10 cellular contexts compared by ENCODE assay signal in the genomic region with DNA sequence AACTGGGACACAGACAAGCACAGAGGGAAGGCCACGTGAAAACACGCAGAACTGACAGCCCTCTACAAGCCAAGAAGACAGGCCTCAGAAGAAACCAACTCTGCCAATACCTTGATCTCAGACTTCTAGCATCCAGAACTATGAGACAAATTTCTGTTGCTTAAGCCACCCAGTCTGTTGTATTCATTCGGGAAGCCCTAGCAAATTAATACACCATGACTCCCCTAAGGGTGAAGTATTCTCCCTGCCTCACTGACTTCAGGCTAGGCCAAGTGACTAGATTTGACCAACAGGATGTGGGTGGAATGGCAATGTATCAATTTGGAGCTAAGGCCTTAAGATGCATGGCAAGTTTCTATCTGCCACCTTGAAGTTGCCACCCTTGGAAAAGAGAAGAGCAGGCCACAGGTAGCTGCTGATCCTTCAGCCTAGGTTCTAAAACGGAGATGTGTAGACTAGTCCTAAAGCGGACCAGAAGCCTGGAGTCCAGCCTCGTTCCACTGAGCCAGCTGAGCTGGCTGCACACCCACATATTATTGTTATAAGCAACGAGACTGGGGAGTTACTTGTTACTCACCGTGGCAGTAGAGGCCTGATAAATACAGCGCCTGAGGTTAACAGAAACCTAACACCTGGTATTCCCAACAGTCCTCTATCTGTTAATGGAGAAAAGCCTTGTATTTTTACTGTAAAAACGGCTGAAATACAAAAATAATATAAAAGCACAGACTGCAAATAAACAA. TPM values are rescaled to one million over a fixed set of nuclear protein-coding genes. Genes with fewer than 3 reads are reported as not detected.
DNase-seq lines count a peak whose midpoint lies in the region; ATAC-seq and TF ChIP-seq lines count a peak whose summit lies in the region.
"Had no signal": no experiment of that assay in that cellular context is flagged by ENCODE, and none has a peak within 500 bp of the region (broad histone marks: within the 10 kb centered on the region; RNA-seq: fewer than 3 reads in every experiment).

No MANE protein-coding gene starts in this region.

- TF ChIP-seq CTCF in left ventricle myocardium inferior (IDR thresholded peaks at IDR 0.05; ENCODE audit: borderline replicate concordance), result no peak
- no peak for TF ChIP-seq CTCF in coronary artery (IDR thresholded peaks at IDR 0.05)
- TF ChIP-seq CTCF in uterus (IDR thresholded peaks at IDR 0.05), result no peak

- TF ChIP-seq POLR2A in uterus (IDR thresholded peaks at IDR 0.05), result no peak

- H3K9me3 Mint-ChIP-seq in naive thymus-derived CD4-positive, alpha-beta T cell, result peaks cover 2 to 14% (median 4%) of the 10 kb centered on the region in 11 donors

- peaks cover 25 to 59% (median 46%) of the 10 kb centered on the region in 7 donors for H3K4me1 Mint-ChIP-seq in naive thymus-derived CD4-positive, alpha-beta T cell

- POLR2A ChIA-PET in naive thymus-derived CD4-positive, alpha-beta T cell (lab: Charles Lee), result interaction anchor here (0.5 kb wide), 1 partner anchor 14 kb away, joined by 3 read pairs; no protein-coding TSS in a partner anchor

- H3K4me3 ChIP-seq in left ventricle myocardium inferior (no peak overlapping the region), coronary artery (peak overlapping the region; percentile 10), uterus (no peak overlapping the region)
- H3K4me3 ChIP-seq in naive thymus-derived CD4-positive, alpha-beta T cell (ENCODE audit: low read length), result no peak overlapping the region

- H3K4me3 Mint-ChIP-seq in naive thymus-derived CD4-positive, alpha-beta T cell, result no peak overlapping the region

- peak overlapping the region; percentile 74 for H3K27ac ChIP-seq in left ventricle myocardium inferior (replicated peaks)
- H3K27ac ChIP-seq in coronary artery, result peak overlapping the region; percentile 4 to 79
- H3K27ac ChIP-seq in naive thymus-derived CD4-positive, alpha-beta T cell (ENCODE audit: low read depth, low read length), result no peak overlapping the region
- peak overlapping the region; percentile 79 to 84 for H3K27ac ChIP-seq in uterus
- H3K27ac ChIP-seq: neutrophil had no signal

- DNase-seq in left ventricle myocardium inferior (no peak), cardiac septum (ENCODE audit: low spot score) (no peak), coronary artery (ENCODE audit: low spot score) (no peak), uterus (no peak), NCI-H345 treated with DMSO at 0.1 percent for 48 hours (lab: John Stamatoyannopoulos, UW; ENCODE audit: unreplicated experiment) (no peak), NCI-H1417 treated with DMSO at 0.1 percent for 48 hours (lab: John Stamatoyannopoulos, UW) (no peak)
- no peak for DNase-seq in naive thymus-derived CD4-positive, alpha-beta T cell
- DNase-seq: KG1 had no signal

- no peaks in the 10 kb centered on the region for H3K27me3 Mint-ChIP-seq in naive thymus-derived CD4-positive, alpha-beta T cell

- no peak for ATAC-seq in naive thymus-derived CD4-positive, alpha-beta T cell
- ATAC-seq in HG03108 (IDR thresholded peaks at IDR 0.05; ENCODE audit: unreplicated experiment), result no peak

- H3K27ac Mint-ChIP-seq in naive thymus-derived CD4-positive, alpha-beta T cell, result peak overlapping the region in 5 of 9 donors; percentile 10 to 53 (median 17)

- peaks cover 23 to 34% (median 32%) of the 10 kb centered on the region in 5 donors for H3K36me3 Mint-ChIP-seq in naive thymus-derived CD4-positive, alpha-beta T cell

- intact Hi-C loops in left ventricle myocardium inferior (cut with micrococcal nuclease), result no loop called here
- intact Hi-C loops in cardiac septum (cut with DNase I), result no loop called here
- intact Hi-C loops in naive thymus-derived CD4-positive, alpha-beta T cell (cut with micrococcal nuclease), result no loop called here
- intact Hi-C loops in uterus (cut with DNase I; ENCODE audit: low total_unique reads), result no loop called here

- CTCF ChIA-PET in naive thymus-derived CD4-positive, alpha-beta T cell (lab: Charles Lee), result no interaction called here

- peaks cover 27% of the 10 kb centered on the region for H3K36me3 ChIP-seq in left ventricle myocardium inferior
- H3K36me3 ChIP-seq in naive thymus-derived CD4-positive, alpha-beta T cell (ENCODE audit: control insufficient read depth in 2 of 3, insufficient read depth in 3 of 3, low read length in 3 of 3), result peaks cover 0 to 36% (median 9%) of the 10 kb centered on the region in 3 experiments
- no peaks in the 10 kb centered on the region for H3K36me3 ChIP-seq in uterus

- H3K4me1 ChIP-seq in left ventricle myocardium inferior (peaks cover 95% of the 10 kb centered on the region), uterus (peaks cover 16 to 28% of the 10 kb centered on the region in 2 donors)
- peaks cover 0 to 19% of the 10 kb centered on the region in 2 donors for H3K4me1 ChIP-seq in naive thymus-derived CD4-positive, alpha-beta T cell (ENCODE audit: control insufficient read depth in 2 of 2, insufficient read depth in 2 of 2, low read length in 2 of 2)

- no peaks in the 10 kb centered on the region for H3K27me3 ChIP-seq in left ventricle myocardium inferior (ENCODE audit: low read depth)
- no peaks in the 10 kb centered on the region for H3K27me3 ChIP-seq in naive thymus-derived CD4-positive, alpha-beta T cell (ENCODE audit: control insufficient read depth in 2 of 2, insufficient read depth in 2 of 2, low read length in 2 of 2)
- H3K27me3 ChIP-seq in uterus, result no peaks in the 10 kb centered on the region
- H3K27me3 ChIP-seq: neutrophil had no signal

- H3K9me3 ChIP-seq in left ventricle myocardium inferior (replicated peaks) (peaks cover 6% of the 10 kb centered on the region), uterus (no peaks in the 10 kb centered on the region)
- peaks cover 0 to 12% (median 5%) of the 10 kb centered on the region in 3 experiments for H3K9me3 ChIP-seq in naive thymus-derived CD4-positive, alpha-beta T cell (ENCODE audit: control insufficient read depth in 2 of 3, low read length in 3 of 3)
- H3K9me3 ChIP-seq: neutrophil had no signal

RNA-seq across cellular contexts. Expression of gene SCARB2, which starts 16.5 kb away (rescaled TPM):
- total RNA-seq in left ventricle myocardium inferior (87.4 TPM), cardiac septum (114 TPM), uterus (100 to 1,000 TPM; 150 to 233 (median 196) TPM)
- total RNA-seq in naive thymus-derived CD4-positive, alpha-beta T cell, result 10 to 100 TPM; 13.5 to 35.7 (median 29.1) TPM
- polyA plus RNA-seq in naive thymus-derived CD4-positive, alpha-beta T cell, result 10 to 100 TPM; 12.6 to 14.7 TPM

RNA-seq across cellular contexts. Expression of gene NUP54, which starts 49.0 kb away (rescaled TPM):
- total RNA-seq in left ventricle myocardium inferior (18.0 TPM), cardiac septum (22.7 TPM), uterus (10 to 100 TPM; 31.2 to 99.5 (median 62.6) TPM)
- 10 to 100 TPM; 51.1 to 82.0 (median 65.5) TPM for total RNA-seq in naive thymus-derived CD4-positive, alpha-beta T cell
- polyA plus RNA-seq in naive thymus-derived CD4-positive, alpha-beta T cell, result 10 to 100 TPM; 46.0 to 53.8 TPM

RNA-seq across cellular contexts. Expression of gene FAM47E, which starts 54.3 kb away (rescaled TPM):
- total RNA-seq in left ventricle myocardium inferior, result 3.0 TPM
- total RNA-seq in cardiac septum, result 2.9 TPM
- total RNA-seq in naive thymus-derived CD4-positive, alpha-beta T cell, result under 1 TPM in 4 of 5 experiments, not detected in 1; 0.24 to 0.79 (median 0.43) TPM
- polyA plus RNA-seq in naive thymus-derived CD4-positive, alpha-beta T cell, result under 1 TPM in 1 of 2 donors, not detected in 1; 0.45 TPM
- 1 to 10 TPM in 2 of 4 donors, under 1 TPM in 1, not detected in 1; 0.29 to 1.4 (median 1.2) TPM for total RNA-seq in uterus
